Comparison of ENCODE assay signal across 10 cellular contexts in genomic region chr9:131546336-131547084, GRCh38. TPM values are rescaled to one million over a fixed set of nuclear protein-coding genes. Genes with fewer than 3 reads are reported as not detected.
DNase-seq lines count a peak whose midpoint lies in the region; ATAC-seq, FAIRE-seq and TF ChIP-seq lines count a peak whose summit lies in the region.
"Had no signal": no experiment of that assay in that cellular context is flagged by ENCODE, and none has a peak within 500 bp of the region (broad histone marks: within the 10 kb centered on the region; RNA-seq: fewer than 3 reads in every experiment).

No MANE protein-coding gene starts in this region.

- no peak overlapping the region for H3K27ac ChIP-seq in endothelial cell of umbilical vein (ENCODE audit: insufficient read depth, low read depth, low read length)
- no peak overlapping the region for H3K27ac ChIP-seq in sigmoid colon

- FAIRE-seq in endothelial cell of umbilical vein (lab: Jason Lieb, UNC): peak; percentile 70
- FAIRE-seq: G401.6 had no signal

- H3K4me2 ChIP-seq in endothelial cell of umbilical vein (ENCODE audit: insufficient read depth, low read length): peak overlapping the region; percentile 70

- no peak for ATAC-seq in HG03196 (IDR thresholded peaks at IDR 0.05; ENCODE audit: unreplicated experiment)
- ATAC-seq in HG03342 (IDR thresholded peaks at IDR 0.05; ENCODE audit: unreplicated experiment): no peak

- dilution Hi-C loops in endothelial cell of umbilical vein (cut with MboI; ENCODE audit: extremely low pct_ligation_motif_present, low sequenced_read_pairs): no loop called here

- no peaks in the 10 kb centered on the region for H3K9me3 ChIP-seq in endothelial cell of umbilical vein (replicated peaks; ENCODE audit: control insufficient read depth, insufficient read depth, low read length)
- H3K9me3 ChIP-seq in sigmoid colon: peaks cover 0 to 11% (median 11%) of the 10 kb centered on the region in 4 donors

- no peaks in the 10 kb centered on the region for H4K20me1 ChIP-seq in endothelial cell of umbilical vein (replicated peaks; ENCODE audit: control insufficient read depth, extremely low read depth, insufficient read depth, low read length)

- H3K27me3 ChIP-seq in endothelial cell of umbilical vein (ENCODE audit: control insufficient read depth in 2 of 2, insufficient read depth in 2 of 2, low read length in 2 of 2) (peaks cover 33 to 34% of the 10 kb centered on the region in 2 experiments), sigmoid colon (peaks cover 20 to 59% (median 26%) of the 10 kb centered on the region in 3 donors)

- TF ChIP-seq CTCF in endothelial cell of umbilical vein (IDR thresholded peaks at IDR 0.05; ENCODE audit: extremely low read depth in 1 of 2, insufficient read depth in 1 of 2, low read depth in 1 of 2, low read length in 2 of 2) (no peak), sigmoid colon (IDR thresholded peaks at IDR 0.05) (no peak)

- CTCF ChIA-PET in endothelial cell of umbilical vein (lab: Charles Lee): interaction anchor here (1.0 kb wide), 1 partner anchor 11 kb away, joined by 4 read pairs; no protein-coding TSS in a partner anchor

- H3K9ac ChIP-seq in endothelial cell of umbilical vein (replicated peaks; ENCODE audit: extremely low read depth, insufficient read depth, low read length): peak overlapping the region; percentile 3

- no peaks in the 10 kb centered on the region for H3K79me2 ChIP-seq in endothelial cell of umbilical vein (ENCODE audit: control insufficient read depth, insufficient read depth, low read length)

- H3K9me1 ChIP-seq in endothelial cell of umbilical vein (replicated peaks; ENCODE audit: control insufficient read depth, extremely low read depth, insufficient read depth, low read length): no peaks in the 10 kb centered on the region

- peak overlapping the region in 2 of 3 experiments; percentile 10 to 48 for H3K4me3 ChIP-seq in endothelial cell of umbilical vein (replicated peaks in 1 of 3; ENCODE audit: insufficient read depth in 1 of 3, low read depth in 1 of 3, low read length in 3 of 3)
- H3K4me3 ChIP-seq in sigmoid colon: peak overlapping the region in 3 of 4 donors; percentile 24 to 36 (median 27)

- H2AFZ ChIP-seq in endothelial cell of umbilical vein (ENCODE audit: low read depth, low read length): peak overlapping the region; percentile 41

- intact Hi-C loops in endothelial cell of umbilical vein (cut with micrococcal nuclease) (no loop called here), sigmoid colon (cut with DNase I) (no loop called here)

- TF ChIP-seq EP300 in sigmoid colon (IDR thresholded peaks at IDR 0.05): no peak

- H3K4me1 ChIP-seq in endothelial cell of umbilical vein (ENCODE audit: control insufficient read depth, extremely low read depth, insufficient read depth, low read length): peaks cover 3% of the 10 kb centered on the region
- H3K4me1 ChIP-seq in sigmoid colon: peaks cover 0 to 21% (median 19%) of the 10 kb centered on the region in 4 donors

- no TSS peak for BruUV-seq in endothelial cell of umbilical vein (replicated peaks; lab: Mats Ljungman, UMichigan)

- POLR2A ChIA-PET in endothelial cell of umbilical vein (lab: Charles Lee): no interaction called here

- WGBS in sigmoid colon, 2 donors: 1 to 3% methylated on average over 49 of the region's 49 CpGs

- H3K36me3 ChIP-seq in endothelial cell of umbilical vein (ENCODE audit: control insufficient read depth in 2 of 2, extremely low read depth in 1 of 2, insufficient read depth in 2 of 2, low read length in 2 of 2) (no peaks in the 10 kb centered on the region), sigmoid colon (no peaks in the 10 kb centered on the region)

- no peak for TF ChIP-seq POLR2A in endothelial cell of umbilical vein (IDR thresholded peaks at IDR 0.05; ENCODE audit: low read depth, low read length)
- TF ChIP-seq POLR2A in sigmoid colon (IDR thresholded peaks at IDR 0.05): no peak

- DNase-seq in SHP77 treated with DMSO at 0.1 percent for 48 hours (lab: John Stamatoyannopoulos, UW) (peak; percentile 16), SHP77 (lab: John Stamatoyannopoulos, UW) (no peak), NCI-H82 treated with DMSO at 0.1 percent for 48 hours (lab: John Stamatoyannopoulos, UW; ENCODE audit: unreplicated experiment) (peak; percentile 7), endothelial cell of umbilical vein (ENCODE audit: low read depth, low spot score) (peak; percentile 15), sigmoid colon (no peak)
- no peak for DNase-seq in activated effector memory CD4-positive, alpha-beta T cell treated with anti-CD3 and anti-CD28 coated beads, Interleukin-2, amount 50 U/mL, for 16 hours

TF ChIP-seq in endothelial cell of umbilical vein, 7 proteins besides CTCF, POLR2A, EP300 and RAD21:
- TF ChIP-seq GATA2 (IDR thresholded peaks at IDR 0.05; ENCODE audit: insufficient read depth, insufficient read length, low read depth, low read length): peak; percentile 28
- peak; percentile 57 for TF ChIP-seq EZH2 (IDR thresholded peaks at IDR 0.05; ENCODE audit: borderline replicate concordance, low read depth, low read length, severe bottlenecking)
- TF ChIP-seq JUN (IDR thresholded peaks at IDR 0.05; ENCODE audit: borderline replicate concordance, insufficient read depth, insufficient read length, low read depth): no peak
TF ChIP-seq in endothelial cell of umbilical vein: peak in this region for 2.

RNA-seq across cellular contexts. Expression of gene PRRT1B, which starts 1.2 kb away (rescaled TPM):
- total RNA-seq in endothelial cell of umbilical vein: not detected in 2 replicates
- polyA plus RNA-seq in endothelial cell of umbilical vein: not detected in 2 replicates
- not detected in 2 replicates for polyA plus RNA-seq in endothelial cell of umbilical vein (2011; cell fraction: cytosol; rRNA removed)
- polyA plus RNA-seq in endothelial cell of umbilical vein (2011; cell fraction: nucleus; rRNA removed): not detected in 2 replicates
- not detected in 2 replicates for polyA plus RNA-seq in endothelial cell of umbilical vein (2012)
- polyA minus RNA-seq in endothelial cell of umbilical vein: not detected in 2 replicates
- not detected for polyA minus RNA-seq in endothelial cell of umbilical vein (2011; cell fraction: cytosol; rRNA and poly(A)+ RNA removed)
- polyA minus RNA-seq in endothelial cell of umbilical vein (2011; cell fraction: nucleus; rRNA and poly(A)+ RNA removed): not detected in 2 replicates
- total RNA-seq in sigmoid colon: not detected
- 1 to 10 TPM in 2 of 3 donors, under 1 TPM in 1; 0.45 to 3.6 (median 1.4) TPM for polyA plus RNA-seq in sigmoid colon
- total RNA-seq: T-helper 2 cell treated with Interferon-gamma antibody and Interleukin-4, amounts not matched to agents 100 ng/mL and 5 ng/mL, for 36 hours had no signal

RNA-seq across cellular contexts. Expression of gene UCK1, which starts 15.4 kb away (rescaled TPM):
- total RNA-seq in endothelial cell of umbilical vein (23.6 and 24.1 TPM in 2 replicates), sigmoid colon (10 to 100 TPM; 35.7 to 67.5 (median 52.0) TPM)
- polyA plus RNA-seq in endothelial cell of umbilical vein (28.0 and 30.1 TPM in 2 replicates), sigmoid colon (10 to 100 TPM; 20.8 to 30.1 (median 28.2) TPM)
- polyA plus RNA-seq in endothelial cell of umbilical vein (2011; cell fraction: cytosol; rRNA removed): 24.9 and 25.3 TPM in 2 replicates
- 27.7 and 29.2 TPM in 2 replicates for polyA plus RNA-seq in endothelial cell of umbilical vein (2011; cell fraction: nucleus; rRNA removed)
- 20.4 and 23.2 TPM in 2 replicates for polyA plus RNA-seq in endothelial cell of umbilical vein (2012)
- polyA minus RNA-seq in endothelial cell of umbilical vein: 22.2 and 24.3 TPM in 2 replicates
- polyA minus RNA-seq in endothelial cell of umbilical vein (2011; cell fraction: cytosol; rRNA and poly(A)+ RNA removed): 31.7 TPM
- polyA minus RNA-seq in endothelial cell of umbilical vein (2011; cell fraction: nucleus; rRNA and poly(A)+ RNA removed): 7.7 and 11.5 TPM in 2 replicates

RNA-seq across cellular contexts. Expression of gene POMT1, which starts 43.8 kb away (rescaled TPM):
- total RNA-seq in endothelial cell of umbilical vein: 39.1 and 44.7 TPM in 2 replicates
- 53.9 and 55.6 TPM in 2 replicates for polyA plus RNA-seq in endothelial cell of umbilical vein
- 29.0 and 29.6 TPM in 2 replicates for polyA plus RNA-seq in endothelial cell of umbilical vein (2011; cell fraction: cytosol; rRNA removed)
- polyA plus RNA-seq in endothelial cell of umbilical vein (2011; cell fraction: nucleus; rRNA removed): 207 and 214 TPM in 2 replicates
- 29.0 and 38.9 TPM in 2 replicates for polyA plus RNA-seq in endothelial cell of umbilical vein (2012)
- polyA minus RNA-seq in endothelial cell of umbilical vein: 40.5 and 47.2 TPM in 2 replicates
- 10.9 TPM for polyA minus RNA-seq in endothelial cell of umbilical vein (2011; cell fraction: cytosol; rRNA and poly(A)+ RNA removed)
- polyA minus RNA-seq in endothelial cell of umbilical vein (2011; cell fraction: nucleus; rRNA and poly(A)+ RNA removed): 31.4 and 38.4 TPM in 2 replicates
- 10 to 100 TPM; 21.9 to 61.2 (median 30.0) TPM for total RNA-seq in sigmoid colon
- 10 to 100 TPM in 1 of 3 donors, 1 to 10 TPM in 2; 3.6 to 19.8 (median 4.4) TPM for polyA plus RNA-seq in sigmoid colon

Comparison
In these comparisons a context has a peak if more than half of its experiments do, and no peak if none do; other contexts are left out.
1. DNase-seq: peak in SHP77 treated with DMSO at 0.1 percent for 48 hours (single experiment), NCI-H82 treated with DMSO at 0.1 percent for 48 hours (single experiment) and endothelial cell of umbilical vein (single experiment); none in SHP77 (0 of 2), sigmoid colon (single experiment) and activated effector memory CD4-positive, alpha-beta T cell treated with anti-CD3 and anti-CD28 coated beads, Interleukin-2, amount 50 U/mL, for 16 hours (single experiment).